In genomic region chr1:25573961-25574360, GRCh38 we compare ENCODE assay signal across 14 cellular contexts.
"Had no signal": no experiment of that assay in that cellular context is flagged by ENCODE, and none has a peak within 500 bp of the region (broad histone marks: within the 10 kb centered on the region; RNA-seq: fewer than 3 reads in every experiment).

No MANE protein-coding gene starts in this region.

- H3K27ac ChIP-seq: esophagus squamous epithelium, prostate gland had no signal

- H3K9me3 Mint-ChIP-seq: activated T-helper 17 cell treated with anti-CD3 and anti-CD28 coated beads, Interleukin-2, amount 50 U/mL, for 72 hours; naive B cell had no signal

- H3K4me1 Mint-ChIP-seq: activated T-helper 17 cell treated with anti-CD3 and anti-CD28 coated beads, Interleukin-2, amount 50 U/mL, for 72 hours had no signal

- H3K36me3 ChIP-seq: esophagus squamous epithelium, prostate gland had no signal

- H3K4me3 ChIP-seq: esophagus squamous epithelium, prostate gland, smooth muscle cell had no signal

- ATAC-seq: activated T-helper 17 cell treated with anti-CD3 and anti-CD28 coated beads, Interleukin-2, amount 50 U/mL, for 72 hours; right cardiac atrium had no signal

- H3K36me3 Mint-ChIP-seq: naive B cell had no signal

- FAIRE-seq: colon had no signal

- H3K4me3 Mint-ChIP-seq: activated T-helper 17 cell treated with anti-CD3 and anti-CD28 coated beads, Interleukin-2, amount 50 U/mL, for 72 hours; naive B cell had no signal

- DNase-seq: activated CD4-positive, CD25-positive, alpha-beta regulatory T cell treated with anti-CD3 and anti-CD28 coated beads, Interleukin-2, amount 50 U/mL, for 72 hours; activated naive CD4-positive, alpha-beta T cell treated with Interleukin-2 at 50 U/mL for 16 hours; activated T-cell treated with anti-CD3 and anti-CD28 coated beads for 4 hours; esophagus squamous epithelium; naive B cell; nucleus accumbens; stimulated activated CD4-positive, alpha-beta T cell treated with anti-CD3 and anti-CD28 coated beads, Interleukin-4, amount 100 ng/mL, for 4 hours; stimulated activated CD8-positive, alpha-beta memory T cell treated with anti-CD3 and anti-CD28 coated beads, Interleukin-4, amount 100 ng/mL, for 48 hours; stimulated activated naive CD4-positive, alpha-beta T cell treated with Interleukin-2 at 50 U/mL for 16 hours had no signal

- H3K27me3 ChIP-seq: esophagus squamous epithelium had no signal

- H3K27me3 Mint-ChIP-seq: activated T-helper 17 cell treated with anti-CD3 and anti-CD28 coated beads, Interleukin-2, amount 50 U/mL, for 72 hours had no signal

- H3K9me3 ChIP-seq: esophagus squamous epithelium, prostate gland had no signal
